ENCODE assay signal across 9 cellular contexts in genomic region chr12:92899388-92900001, GRCh38. TPM values are rescaled to one million over a fixed set of nuclear protein-coding genes. Genes with fewer than 3 reads are reported as not detected.
DNase-seq lines count a peak whose midpoint lies in the region; ATAC-seq and TF ChIP-seq lines count a peak whose summit lies in the region.
"Had no signal": no experiment of that assay in that cellular context is flagged by ENCODE, and none has a peak within 500 bp of the region (broad histone marks: within the 10 kb centered on the region; RNA-seq: fewer than 3 reads in every experiment).

No MANE protein-coding gene starts in this region.

- no peak for TF ChIP-seq CTCF in brain microvascular endothelial cell (IDR thresholded peaks at IDR 0.05; ENCODE audit: low read depth, low read length, missing control alignments)
- TF ChIP-seq CTCF in kidney epithelial cell (IDR thresholded peaks at IDR 0.05; ENCODE audit: insufficient read depth, low read length, poor library complexity, severe bottlenecking) = no peak
- TF ChIP-seq CTCF in suprapubic skin (IDR thresholded peaks at IDR 0.05) = no peak

- H3K4me1 ChIP-seq in suprapubic skin = peaks cover 27% of the 10 kb centered on the region

- DNase-seq in DMS 273 (lab: John Stamatoyannopoulos, UW; ENCODE audit: unreplicated experiment) (peak; percentile 20), DMS 273 treated with DMSO at 0.1 percent for 48 hours (lab: John Stamatoyannopoulos, UW) (no peak), brain microvascular endothelial cell (peak; percentile 98), kidney epithelial cell (ENCODE audit: low read depth) (peak; percentile 95), suprapubic skin (ENCODE audit: low spot score in 2 of 2) (peak; percentile 90 to 92), DMS79 (lab: John Stamatoyannopoulos, UW) (no peak)
- DNase-seq in activated CD8-positive, alpha-beta memory T cell treated with anti-CD3 and anti-CD28 coated beads, Interleukin-2, amount 50 U/mL, for 4 hours = no peak

- 13% methylated on average over 3 of the region's 3 CpGs for WGBS in suprapubic skin

- no peak for TF ChIP-seq EP300 in suprapubic skin (IDR thresholded peaks at IDR 0.05)

- peak overlapping the region; percentile 4 for H3K4me3 ChIP-seq in brain microvascular endothelial cell (ENCODE audit: low read depth, low read length)
- no peak overlapping the region for H3K4me3 ChIP-seq in kidney epithelial cell (ENCODE audit: low read depth, low read length)
- H3K4me3 ChIP-seq in suprapubic skin = peak overlapping the region; percentile 21

- no peaks in the 10 kb centered on the region for H3K27me3 ChIP-seq in brain microvascular endothelial cell (replicated peaks)
- no peaks in the 10 kb centered on the region for H3K27me3 ChIP-seq in kidney epithelial cell (ENCODE audit: control insufficient read depth, insufficient read depth, low read length)
- H3K27me3 ChIP-seq in suprapubic skin = no peaks in the 10 kb centered on the region

- H3K36me3 ChIP-seq in brain microvascular endothelial cell (replicated peaks) (no peaks in the 10 kb centered on the region), kidney epithelial cell (ENCODE audit: control insufficient read depth, insufficient read depth, low read length) (no peaks in the 10 kb centered on the region), suprapubic skin (no peaks in the 10 kb centered on the region)

- TF ChIP-seq POLR2A in suprapubic skin (IDR thresholded peaks at IDR 0.05) = no peak

- ATAC-seq in GM18498 (IDR thresholded peaks at IDR 0.05; ENCODE audit: unreplicated experiment) = no peak

- H3K9me3 ChIP-seq in suprapubic skin = no peaks in the 10 kb centered on the region

- in situ Hi-C loops in brain microvascular endothelial cell (cut with HindIII; ENCODE audit: low pct_ligation_motif_present, low sequenced_read_pairs) = no loop called here

- H3K27ac ChIP-seq in brain microvascular endothelial cell (peak overlapping the region; percentile 94), suprapubic skin (peak overlapping the region; percentile 89)
- H3K27ac ChIP-seq: 22Rv1 had no signal

RNA-seq across cellular contexts. Expression of gene EEA1, which starts 29.6 kb away (rescaled TPM):
- total RNA-seq in kidney epithelial cell (9.2 TPM in 2 replicates), suprapubic skin (10 to 100 TPM; 17.9 to 55.0 (median 23.2) TPM)

Comparison
In these comparisons a context has a peak if more than half of its experiments do, and no peak if none do; other contexts are left out.
1. DNase-seq: peak in DMS 273 (single experiment), brain microvascular endothelial cell (single experiment), kidney epithelial cell (single experiment) and suprapubic skin (2 of 2); none in DMS 273 treated with DMSO at 0.1 percent for 48 hours (single experiment), activated CD8-positive, alpha-beta memory T cell treated with anti-CD3 and anti-CD28 coated beads, Interleukin-2, amount 50 U/mL, for 4 hours (single experiment) and DMS79 (single experiment).